ENCODE assay signal across 9 cellular contexts in the genomic region with DNA sequence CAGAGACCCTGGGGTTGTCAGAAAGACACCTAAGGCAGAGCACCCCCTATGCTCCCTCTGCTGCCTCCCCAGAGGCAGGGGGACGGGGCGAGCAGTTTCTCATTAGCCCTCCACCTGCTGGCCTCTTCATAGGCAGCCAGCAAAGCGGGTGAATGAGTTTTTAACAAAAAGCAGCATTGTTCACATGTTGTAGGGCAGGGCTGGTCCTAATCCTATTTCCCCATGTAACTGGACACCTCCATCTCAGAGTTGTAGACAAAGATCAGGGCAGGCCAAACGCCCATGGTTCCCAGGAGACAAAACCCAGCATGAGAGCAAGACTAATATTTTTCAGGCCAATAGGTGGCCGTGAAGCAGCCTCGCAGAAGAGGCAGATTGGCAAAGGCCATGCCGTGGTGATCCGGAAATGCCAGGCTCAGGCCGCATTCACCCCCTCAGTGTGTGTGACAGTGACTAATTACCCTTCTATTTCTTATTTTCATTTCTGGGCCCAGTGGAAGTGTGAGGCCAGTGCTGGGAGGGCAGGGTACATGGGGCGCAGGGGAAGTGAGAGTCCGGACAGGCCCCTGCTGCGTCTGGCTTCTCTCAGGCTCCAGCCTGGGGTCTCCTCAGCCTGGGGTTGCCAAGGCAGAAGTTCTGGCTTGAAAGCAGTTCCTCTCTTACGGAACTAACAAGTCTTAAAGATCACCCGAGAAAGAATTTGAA.
DNase-seq lines count a peak whose midpoint lies in the region; ATAC-seq and TF ChIP-seq lines count a peak whose summit lies in the region.
"Had no signal": no experiment of that assay in that cellular context is flagged by ENCODE, and none has a peak within 500 bp of the region (broad histone marks: within the 10 kb centered on the region; RNA-seq: fewer than 3 reads in every experiment).

No MANE protein-coding gene starts in this region.

- H3K9me2 ChIP-seq in OCI-LY7 (ENCODE audit: insufficient read depth, low read length), result no peaks in the 10 kb centered on the region

- no peak overlapping the region for H3K27ac Mint-ChIP-seq in endodermal cell

- H3K27ac ChIP-seq in OCI-LY7 (ENCODE audit: low read depth, low read length, poor library complexity, severe bottlenecking), result no peak overlapping the region
- H3K27ac ChIP-seq in endodermal cell (ENCODE audit: low read depth, low read length), result peak overlapping the region; percentile 96
- H3K27ac ChIP-seq: HL-60 had no signal

- WGBS in endodermal cell (ENCODE audit: insufficient coverage in 1 of 2, insufficient read length in 1 of 2), 2 experiments, result 55 to 82% methylated on average over 8 to 14 of the region's 14 CpGs

- DNase-seq in AG09319 (ENCODE audit: extremely low read depth, low read depth) (peak; percentile 69), OCI-LY7 (ENCODE audit: low spot score) (peak; percentile 38), endodermal cell (peak; percentile 75), midbrain (lab: John Stamatoyannopoulos, UW) (peak; percentile 49), AML-193 (lab: John Stamatoyannopoulos, UW) (no peak), 8988T (no peak)

- TF ChIP-seq CTCF in AG09319 (IDR thresholded peaks at IDR 0.05; ENCODE audit: low read depth, low read length) (peak; percentile 44), OCI-LY7 (conservative IDR thresholded peaks at IDR 0.05; ENCODE audit: low read length) (no peak), endodermal cell (conservative IDR thresholded peaks at IDR 0.05) (peak; percentile 70)

- peak overlapping the region; percentile 70 for H2AFZ ChIP-seq in OCI-LY7 (ENCODE audit: low read length)

- no peak overlapping the region for H3K9ac ChIP-seq in endodermal cell (ENCODE audit: extremely low read depth, low read length, poor library complexity, severe bottlenecking)

- H4K20me1 ChIP-seq in OCI-LY7 (ENCODE audit: insufficient read depth, low read length), result no peaks in the 10 kb centered on the region

- peak overlapping the region; percentile 24 for H3K4me3 ChIP-seq in OCI-LY7 (ENCODE audit: low read depth, low read length, poor library complexity, severe bottlenecking)
- no peak overlapping the region for H3K4me3 ChIP-seq in endodermal cell (ENCODE audit: low read length)

- POLR2A ChIA-PET in OCI-LY7 (lab: Charles Lee), result interaction anchor here (0.6 to 1.4 kb wide), 5 partner anchors 11 to 211 kb away, joined by 3 to 7 read pairs (median 3); no protein-coding TSS in a partner anchor

- peaks cover 16% of the 10 kb centered on the region for H3K4me1 Mint-ChIP-seq in endodermal cell

- no peaks in the 10 kb centered on the region for H3K79me2 ChIP-seq in OCI-LY7 (ENCODE audit: insufficient read depth, low read depth, low read length)

- peaks cover 2% of the 10 kb centered on the region for H3K36me3 Mint-ChIP-seq in endodermal cell (ENCODE audit: low read depth)

- ATAC-seq in GM19043 (IDR thresholded peaks at IDR 0.05; ENCODE audit: low read depth, unreplicated experiment) (peak; percentile 68), HG03175 (IDR thresholded peaks at IDR 0.05; ENCODE audit: unreplicated experiment) (peak; percentile 75)

- H3K9me3 Mint-ChIP-seq in endodermal cell, result no peaks in the 10 kb centered on the region

- no TSS peak for BruUV-seq in OCI-LY7 (replicated peaks; lab: Mats Ljungman, UMichigan)

- peak overlapping the region; percentile 54 for H3K4me2 ChIP-seq in OCI-LY7 (ENCODE audit: low read length)

- H3K4me1 ChIP-seq in OCI-LY7 (ENCODE audit: insufficient read depth, low read length, poor library complexity, severe bottlenecking) (peaks cover 17% of the 10 kb centered on the region), endodermal cell (ENCODE audit: control insufficient read depth, insufficient read depth, low read length) (no peaks in the 10 kb centered on the region)

- intact Hi-C loops in OCI-LY7 (cut with micrococcal nuclease; ENCODE audit: unreplicated experiment), result no loop called here

- no peaks in the 10 kb centered on the region for H3K9me3 ChIP-seq in OCI-LY7 (ENCODE audit: low read length)
- H3K9me3 ChIP-seq in endodermal cell (ENCODE audit: control insufficient read depth, low read length), result no peaks in the 10 kb centered on the region

- no peak overlapping the region for H3K4me3 Mint-ChIP-seq in endodermal cell

- H3K36me3 ChIP-seq in OCI-LY7 (ENCODE audit: insufficient read depth, low read length) (no peaks in the 10 kb centered on the region), endodermal cell (ENCODE audit: control insufficient read depth, insufficient read depth, low read length) (no peaks in the 10 kb centered on the region)

- peaks cover 3% of the 10 kb centered on the region for H3K27me3 Mint-ChIP-seq in endodermal cell (ENCODE audit: insufficient read depth)

- peaks cover 7% of the 10 kb centered on the region for H3K27me3 ChIP-seq in endodermal cell (ENCODE audit: control insufficient read depth, insufficient read depth, low read length, poor library complexity, severe bottlenecking)

- CTCF ChIA-PET in OCI-LY7 (lab: Charles Lee; ENCODE audit: unreplicated experiment), result no interaction called here

Comparison
In these comparisons a context has a peak if more than half of its experiments do, and no peak if none do; other contexts are left out.
1. DNase-seq: peak in AG09319 (single experiment), OCI-LY7 (single experiment), endodermal cell (single experiment) and midbrain (single experiment); none in AML-193 (0 of 2) and 8988T (single experiment).